Comparison of ENCODE assay signal across 1 cellular context in genomic region chr6:34269658-34270341, GRCh38.
TF ChIP-seq lines count a peak whose summit lies in the region.

No MANE protein-coding gene starts in this region.

TF ChIP-seq in K562, 482 proteins besides CTCF, POLR2A, EP300 and RAD21:
- TF ChIP-seq SUPT5H (IDR thresholded peaks at IDR 0.05), result peak; percentile 44
- TF ChIP-seq USF1 (CRISPR knock-in tag; IDR thresholded peaks at IDR 0.05), result peak; percentile 17; the same call in 1 of the 2 replicates
- peak; percentile 58 for TF ChIP-seq NFYB (IDR thresholded peaks at IDR 0.05; ENCODE audit: extremely low read depth, insufficient read length)
TF ChIP-seq in K562: peak in this region for 3; not testable (repeated sequence) for 479.
